ENCODE assay signal across 24 cellular contexts in genomic region chr11:30859709-30860108, GRCh38.
"Had no signal": no experiment of that assay in that cellular context is flagged by ENCODE, and none has a peak within 500 bp of the region (broad histone marks: within the 10 kb centered on the region; RNA-seq: fewer than 3 reads in every experiment).

No MANE protein-coding gene starts in this region.

- ATAC-seq: body of pancreas; esophagus mucosa; gastrocnemius medialis; left lung; naive thymus-derived CD4-positive, alpha-beta T cell had no signal

- H3K4me3 Mint-ChIP-seq: activated naive CD4-positive, alpha-beta T cell treated with anti-CD3 and anti-CD28 coated beads, Interleukin-2, amount 50 U/mL, for 24 hours; naive thymus-derived CD4-positive, alpha-beta T cell; T-helper 2 cell treated with Interferon-gamma antibody and Interleukin-4, amounts not matched to agents 5 μg/mL and 100 μg/mL, for 36 hours had no signal

- H3K4me1 ChIP-seq: body of pancreas, left lung, prostate gland, right atrium auricular region, spleen, upper lobe of left lung had no signal

- DNase-seq: activated gamma-delta T cell treated with Interleukin-2 at 50 U/mL for 16 hours; activated T-cell treated with anti-CD3 and anti-CD28 coated beads, Interleukin-2, amount 50 U/mL, for 1 hour; anterior cingulate cortex; body of pancreas; caudate nucleus; effector memory CD4-positive, alpha-beta T cell; gastrocnemius medialis; head of caudate nucleus; kidney; left lung; naive thymus-derived CD4-positive, alpha-beta T cell; ovary; spleen; stimulated activated CD4-positive, alpha-beta T cell treated with anti-CD3 and anti-CD28 coated beads, Interleukin-4, amount 100 ng/mL, for 1 hour; stimulated activated naive CD4-positive, alpha-beta T cell; upper lobe of left lung; WERI-Rb-1 had no signal

- H3K27me3 Mint-ChIP-seq: activated naive CD4-positive, alpha-beta T cell treated with anti-CD3 and anti-CD28 coated beads, Interleukin-2, amount 50 U/mL, for 24 hours had no signal

- H3K27ac ChIP-seq: body of pancreas, gastrocnemius medialis, left lung, ovary, prostate gland, right atrium auricular region, spleen, thoracic aorta, upper lobe of left lung, WERI-Rb-1 had no signal

- H3K4me1 Mint-ChIP-seq: activated naive CD4-positive, alpha-beta T cell treated with anti-CD3 and anti-CD28 coated beads, Interleukin-2, amount 50 U/mL, for 24 hours; naive thymus-derived CD4-positive, alpha-beta T cell had no signal

- H3K27me3 ChIP-seq: body of pancreas, gastrocnemius medialis, left lung, ovary, right atrium auricular region, spleen, upper lobe of left lung had no signal

- H3K36me3 ChIP-seq: gastrocnemius medialis, left lung, ovary, prostate gland, right atrium auricular region, spleen, thoracic aorta, upper lobe of left lung, WERI-Rb-1 had no signal

- H3K27ac Mint-ChIP-seq: activated naive CD4-positive, alpha-beta T cell treated with anti-CD3 and anti-CD28 coated beads, Interleukin-2, amount 50 U/mL, for 24 hours; naive thymus-derived CD4-positive, alpha-beta T cell; T-helper 2 cell treated with Interferon-gamma antibody and Interleukin-4, amounts not matched to agents 5 μg/mL and 100 μg/mL, for 36 hours had no signal

- H3K9me3 Mint-ChIP-seq: activated naive CD4-positive, alpha-beta T cell treated with anti-CD3 and anti-CD28 coated beads, Interleukin-2, amount 50 U/mL, for 24 hours; T-helper 2 cell treated with Interferon-gamma antibody and Interleukin-4, amounts not matched to agents 5 μg/mL and 100 μg/mL, for 36 hours had no signal

- H3K9me3 ChIP-seq: body of pancreas, gastrocnemius medialis, left lung, ovary, prostate gland, right atrium auricular region, spleen, thoracic aorta, upper lobe of left lung had no signal

- H3K36me3 Mint-ChIP-seq: activated naive CD4-positive, alpha-beta T cell treated with anti-CD3 and anti-CD28 coated beads, Interleukin-2, amount 50 U/mL, for 24 hours; naive thymus-derived CD4-positive, alpha-beta T cell had no signal

- H3K4me3 ChIP-seq: body of pancreas, gastrocnemius medialis, left lung, lung, ovary, prostate gland, right atrium auricular region, spleen, thoracic aorta, upper lobe of left lung had no signal
